In genomic region chr19:48964205-48965032, GRCh38 we compare ENCODE assay signal across 6 cellular contexts. TPM values are rescaled to one million over a fixed set of nuclear protein-coding genes. Genes with fewer than 3 reads are reported as not detected.
DNase-seq lines count a peak whose midpoint lies in the region; ATAC-seq, FAIRE-seq and TF ChIP-seq lines count a peak whose summit lies in the region.

No MANE protein-coding gene starts in this region.

- peaks cover 4 to 35% of the 10 kb centered on the region in 2 donors for H3K36me3 ChIP-seq in kidney (ENCODE audit: control insufficient read depth in 1 of 2, insufficient read depth in 2 of 2, low read length in 2 of 2)

- peak overlapping the region; percentile 99 for H3K4me3 Mint-ChIP-seq in T-helper 17 cell

- TF ChIP-seq CTCF in kidney (IDR thresholded peaks at IDR 0.05; ENCODE audit: borderline replicate concordance, extremely low read depth, insufficient read depth) = no peak

- in situ Hi-C loops in G401 (cut with HindIII; ENCODE audit: low sequenced_read_pairs) = no loop called here

- H3K4me1 Mint-ChIP-seq in T-helper 17 cell = peaks cover 53% of the 10 kb centered on the region

- no peak for FAIRE-seq in kidney (lab: Jason Lieb, UNC)

- H3K27me3 Mint-ChIP-seq in T-helper 17 cell = no peaks in the 10 kb centered on the region

- peak overlapping the region; percentile 57 to 73 for H3K4me3 ChIP-seq in kidney (ENCODE audit: low read length in 2 of 2)

- peaks cover 4% of the 10 kb centered on the region for H3K36me3 Mint-ChIP-seq in T-helper 17 cell (ENCODE audit: low read depth)

- DNase-seq in G401 (ENCODE audit: low spot score) = peak; percentile 63
- DNase-seq in T-helper 17 cell = no peak
- DNase-seq in kidney = no peak
- no peak for DNase-seq in SKM-1 treated with dmso at 0.1 percent for 144 hours (lab: John Stamatoyannopoulos, UW; ENCODE audit: unreplicated experiment)
- DNase-seq in NK-92 treated with Interleukin-12 subunit alpha and Interleukin-12 subunit beta, amount 100 ng/mL, for 24 hours (lab: John Stamatoyannopoulos, UW) = no peak

- H3K27ac Mint-ChIP-seq in T-helper 17 cell = peak overlapping the region; percentile 99

- peak overlapping the region; percentile 92 to 95 for H3K27ac ChIP-seq in kidney (ENCODE audit: low read depth in 2 of 2, low read length in 2 of 2)

- H3K9me3 ChIP-seq in T-helper 17 cell (ENCODE audit: control insufficient read depth, low read length, poor library complexity, severe bottlenecking) (no peaks in the 10 kb centered on the region), kidney (ENCODE audit: control insufficient read depth in 1 of 2, low read length in 2 of 2) (no peaks in the 10 kb centered on the region)

- ATAC-seq in T-helper 17 cell (no peak), HG03460 (IDR thresholded peaks at IDR 0.05; ENCODE audit: unreplicated experiment) (no peak)

- intact Hi-C loops in kidney (cut with DNase I) = no loop called here

- peak overlapping the region; percentile 41 to 74 for H3K9ac ChIP-seq in kidney (ENCODE audit: low read length in 2 of 2)

- H3K4me1 ChIP-seq in kidney (ENCODE audit: control insufficient read depth in 1 of 2, insufficient read depth in 1 of 2, low read depth in 1 of 2, low read length in 2 of 2) = peaks cover 21 to 29% of the 10 kb centered on the region in 2 donors

RNA-seq across cellular contexts. Expression of gene FTL, which starts 0.7 kb away (rescaled TPM):
- 4,146 and 4,408 TPM in 2 replicates for total RNA-seq in G401 (2014; rRNA removed; shearing (Covaris generic))
- 100 to 1,000 TPM; 612 to 898 TPM for total RNA-seq in T-helper 17 cell
- total RNA-seq in kidney = 1,841 TPM
- 17,016 TPM for polyA plus RNA-seq in kidney (ENCODE audit: insufficient read depth, low read depth, low replicate concordance)

RNA-seq across cellular contexts. Expression of gene BAX, which starts 9.7 kb away (rescaled TPM):
- 160 and 177 TPM in 2 replicates for total RNA-seq in G401 (2014; rRNA removed; shearing (Covaris generic))
- total RNA-seq in T-helper 17 cell = 100 to 1,000 TPM in 1 of 2 donors, 10 to 100 TPM in 1; 89.2 to 104 TPM
- total RNA-seq in kidney = 76.7 TPM
- 141 TPM for polyA plus RNA-seq in kidney (ENCODE audit: insufficient read depth, low read depth, low replicate concordance)

RNA-seq across cellular contexts. Expression of gene GYS1, which starts 28.7 kb away (rescaled TPM):
- total RNA-seq in G401 (2014; rRNA removed; shearing (Covaris generic)) = 41.3 and 43.2 TPM in 2 replicates
- 10 to 100 TPM; 21.6 to 24.2 TPM for total RNA-seq in T-helper 17 cell
- total RNA-seq in kidney = 41.5 TPM
- polyA plus RNA-seq in kidney (ENCODE audit: insufficient read depth, low read depth, low replicate concordance) = 23.9 TPM

RNA-seq across cellular contexts. Expression of gene RUVBL2, which starts 29.3 kb away (rescaled TPM):
- total RNA-seq in G401 (2014; rRNA removed; shearing (Covaris generic)) = 426 and 535 TPM in 2 replicates
- total RNA-seq in T-helper 17 cell (10 to 100 TPM; 20.2 to 25.5 TPM), kidney (57.0 TPM)
- polyA plus RNA-seq in kidney (ENCODE audit: insufficient read depth, low read depth, low replicate concordance) = 83.6 TPM

RNA-seq across cellular contexts. Expression of gene DHDH, which starts 30.9 kb away (rescaled TPM):
- total RNA-seq in G401 (2014; rRNA removed; shearing (Covaris generic)) = 3.0 and 4.2 TPM in 2 replicates
- total RNA-seq in T-helper 17 cell (under 1 TPM; 0.50 to 0.86 TPM), kidney (0.60 TPM)
- 26.3 TPM for polyA plus RNA-seq in kidney (ENCODE audit: insufficient read depth, low read depth, low replicate concordance)
